In the genomic region with DNA sequence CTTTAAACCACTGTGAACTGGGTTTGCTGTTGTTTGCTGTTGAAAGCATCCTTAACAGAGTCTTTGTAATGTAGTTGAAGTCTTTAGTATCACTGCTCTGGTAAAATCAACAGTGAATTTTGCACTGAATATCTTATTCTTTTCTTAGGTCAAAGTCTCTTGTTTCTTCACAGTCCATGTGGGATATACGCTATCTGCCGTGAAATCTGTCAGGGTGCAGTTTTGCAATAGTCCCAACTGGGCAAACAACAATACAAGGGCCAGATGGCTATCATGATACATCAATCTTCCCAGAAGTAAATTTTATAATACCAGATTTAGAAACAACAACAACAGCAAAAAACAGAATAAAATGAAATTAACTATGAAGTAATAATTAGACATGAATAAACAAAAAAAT, we compare ENCODE assay signal across 27 cellular contexts.
"Had no signal": no experiment of that assay in that cellular context is flagged by ENCODE, and none has a peak within 500 bp of the region (broad histone marks: within the 10 kb centered on the region; RNA-seq: fewer than 3 reads in every experiment).

No MANE protein-coding gene starts in this region.

- H3K27me3 Mint-ChIP-seq: dendritic cell treated with granulocyte-macrophage colony-stimulating factor and Interleukin-4, amounts not matched to agents 40 ng/mL and 50 ng/mL, for 4 days; effector memory CD8-positive, alpha-beta T cell; naive B cell; natural killer cell treated with Interleukin-12 subunit alpha and Interleukin-12 subunit beta and Interleukin-15 and Interleukin-18, amount 100 ng/mL, for 72 hours; progenitor cell of endocrine pancreas; type B pancreatic cell had no signal

- H3K4me3 Mint-ChIP-seq: dendritic cell treated with granulocyte-macrophage colony-stimulating factor and Interleukin-4, amounts not matched to agents 40 ng/mL and 50 ng/mL, for 4 days; effector memory CD8-positive, alpha-beta T cell; naive B cell; natural killer cell treated with Interleukin-12 subunit alpha and Interleukin-12 subunit beta and Interleukin-15 and Interleukin-18, amount 100 ng/mL, for 72 hours; neural crest cell; stimulated activated effector memory CD8-positive, alpha-beta T cell treated with anti-CD3 and anti-CD28 coated beads, Interleukin-12 subunit alpha, Interleukin-12 subunit beta, amount 100 ng/mL, for 72 hours; type B pancreatic cell had no signal

- H3K4me3 ChIP-seq: gastroesophageal sphincter, heart left ventricle, hepatocyte, left ventricle myocardium inferior, lower lobe of right lung, pancreas, stomach, tibial artery had no signal

- ATAC-seq: effector memory CD8-positive, alpha-beta T cell; foreskin keratinocyte; gastroesophageal sphincter; heart left ventricle; lower lobe of right lung; natural killer cell treated with Interleukin-12 subunit alpha and Interleukin-12 subunit beta and Interleukin-15 and Interleukin-18, amount 100 ng/mL, for 72 hours; pancreas; sciatic nerve; stimulated activated effector memory CD8-positive, alpha-beta T cell treated with anti-CD3 and anti-CD28 coated beads, Interleukin-12 subunit alpha, Interleukin-12 subunit beta, amount 100 ng/mL, for 72 hours had no signal

- H3K36me3 Mint-ChIP-seq: naive B cell; natural killer cell treated with Interleukin-12 subunit alpha and Interleukin-12 subunit beta and Interleukin-15 and Interleukin-18, amount 100 ng/mL, for 72 hours; stimulated activated effector memory CD8-positive, alpha-beta T cell treated with anti-CD3 and anti-CD28 coated beads, Interleukin-12 subunit alpha, Interleukin-12 subunit beta, amount 100 ng/mL, for 72 hours; type B pancreatic cell had no signal

- FAIRE-seq: colon, endometrium, kidney, pancreas had no signal

- H3K79me2 ChIP-seq: hepatocyte had no signal

- H3K4me2 ChIP-seq: hepatocyte had no signal

- H3K4me1 Mint-ChIP-seq: naive B cell; neural crest cell; stimulated activated effector memory CD8-positive, alpha-beta T cell treated with anti-CD3 and anti-CD28 coated beads, Interleukin-12 subunit alpha, Interleukin-12 subunit beta, amount 100 ng/mL, for 72 hours had no signal

- H3K4me1 ChIP-seq: foreskin keratinocyte, heart left ventricle, left ventricle myocardium inferior, lower lobe of right lung, stomach, tibial artery had no signal

- H3K9me3 ChIP-seq: gastroesophageal sphincter, heart left ventricle, left ventricle myocardium inferior, lower lobe of right lung, neutrophil, pancreas, stomach, tibial artery had no signal

- H3K36me3 ChIP-seq: gastroesophageal sphincter, heart left ventricle, left ventricle myocardium inferior, lower lobe of right lung, neutrophil, pancreas, stomach, tibial artery had no signal

- H3K27ac Mint-ChIP-seq: dendritic cell treated with granulocyte-macrophage colony-stimulating factor and Interleukin-4, amounts not matched to agents 40 ng/mL and 50 ng/mL, for 4 days; effector memory CD8-positive, alpha-beta T cell; naive B cell; natural killer cell treated with Interleukin-12 subunit alpha and Interleukin-12 subunit beta and Interleukin-15 and Interleukin-18, amount 100 ng/mL, for 72 hours; progenitor cell of endocrine pancreas; stimulated activated effector memory CD8-positive, alpha-beta T cell treated with anti-CD3 and anti-CD28 coated beads, Interleukin-12 subunit alpha, Interleukin-12 subunit beta, amount 100 ng/mL, for 72 hours; type B pancreatic cell had no signal

- DNase-seq: central memory CD4-positive, alpha-beta T cell; effector memory CD8-positive, alpha-beta T cell; erythroblast; foreskin keratinocyte; heart left ventricle; kidney; left ventricle myocardium inferior; lower lobe of right lung; naive B cell; pancreas; stimulated activated CD4-positive, alpha-beta T cell treated with anti-CD3 and anti-CD28 coated beads, Interleukin-2, amount 100 ng/mL, for 24 hours; stimulated activated CD4-positive, alpha-beta T cell treated with anti-CD3 and anti-CD28 coated beads, Interleukin-4, amount 100 ng/mL, for 24 hours; stimulated activated naive CD4-positive, alpha-beta T cell treated with Interleukin-2 at 50 U/mL for 16 hours; stomach; tibial artery had no signal

- H2AFZ ChIP-seq: hepatocyte had no signal

- H3K27me3 ChIP-seq: gastroesophageal sphincter, heart left ventricle, hepatocyte, neutrophil, pancreas, stomach, tibial artery had no signal

- H3K9me3 Mint-ChIP-seq: dendritic cell treated with granulocyte-macrophage colony-stimulating factor and Interleukin-4, amounts not matched to agents 40 ng/mL and 50 ng/mL, for 4 days; type B pancreatic cell had no signal

- H3K27ac ChIP-seq: foreskin keratinocyte, gastroesophageal sphincter, heart left ventricle, hepatocyte, left ventricle myocardium inferior, lower lobe of right lung, neutrophil, pancreas, stomach, tibial artery had no signal
